1 cellular context compared by ENCODE assay signal in genomic region chr11:35588627-35589026, GRCh38.
TF ChIP-seq lines count a peak whose summit lies in the region.

No MANE protein-coding gene starts in this region.

TF ChIP-seq in IMR-90, 13 proteins besides CTCF, POLR2A, EP300 and RAD21 (continued from another document):
- TF ChIP-seq ELK1 (IDR thresholded peaks at IDR 0.05; ENCODE audit: borderline replicate concordance, low read depth, low read length) = no peak
